ENCODE assay signal across 8 cellular contexts in the genomic region with DNA sequence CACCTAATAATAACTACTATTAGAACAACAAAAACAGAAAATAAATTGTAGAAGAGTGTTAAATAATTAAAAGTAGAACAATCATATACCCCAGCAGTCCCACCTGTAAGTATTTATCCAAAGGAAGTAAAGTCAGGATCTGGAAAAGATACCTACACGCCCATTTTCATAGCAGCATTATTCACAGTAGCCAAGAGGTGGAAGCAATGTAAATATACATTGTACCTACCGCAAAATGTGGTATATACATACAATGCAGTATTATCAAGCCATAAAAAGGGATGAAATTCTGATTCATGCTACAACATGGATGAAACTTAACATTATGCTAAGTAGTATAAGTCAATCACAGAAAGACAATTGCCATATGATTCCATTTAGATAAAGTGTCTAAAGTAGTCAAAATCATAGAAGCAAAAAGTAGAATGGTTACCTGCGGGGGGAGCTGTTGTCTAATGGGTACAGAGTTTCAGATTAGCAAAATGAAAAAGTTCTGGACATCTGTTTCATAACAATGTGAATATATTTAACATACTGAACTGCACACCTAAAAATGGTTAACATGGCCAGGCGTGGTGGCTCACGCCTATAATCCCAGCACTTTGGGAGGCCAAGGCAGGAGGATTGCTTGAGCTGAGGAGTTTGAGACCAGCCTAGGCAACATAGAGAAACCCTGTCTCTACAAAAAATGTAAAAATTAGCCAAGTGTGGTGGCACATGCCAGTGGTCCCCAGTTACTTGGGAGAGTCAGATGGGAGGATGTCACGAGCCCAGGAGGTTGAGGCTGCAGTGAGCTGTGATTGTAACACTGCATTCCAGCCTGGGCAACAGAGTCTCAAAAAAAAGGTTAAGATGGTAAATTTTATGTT. TPM values are rescaled to one million over a fixed set of nuclear protein-coding genes. Genes with fewer than 3 reads are reported as not detected.
DNase-seq lines count a peak whose midpoint lies in the region; FAIRE-seq and TF ChIP-seq lines count a peak whose summit lies in the region.

No MANE protein-coding gene starts in this region.

- peak; percentile 81 for FAIRE-seq in GM19239 (lab: Jason Lieb, UNC)
- peak; percentile 74 for FAIRE-seq in urothelium cell line (lab: Jason Lieb, UNC)

- POLR2A ChIA-PET in AG04449 (lab: Yijun Ruan, JAX), result no interaction called here

- TF ChIP-seq CTCF in AG04449 (IDR thresholded peaks at IDR 0.05; ENCODE audit: insufficient read depth, low read length, missing control alignments) (peak; percentile 50), WI38 (IDR thresholded peaks at IDR 0.05; ENCODE audit: low read depth, low read length) (peak; percentile 39; the same call in 1 of the 2 replicates)

- CTCF ChIA-PET in AG04449 (lab: Yijun Ruan, JAX), result interaction anchor here (0.7 to 3.3 kb wide), 17 partner anchors 23 to 548 kb away, joined by 3 to 35 read pairs (median 4); a partner anchor contains a TSS

- DNase-seq in AG04449 (ENCODE audit: low read depth, low spot score), result no peak
- DNase-seq in GM19239 (ENCODE audit: insufficient read length, low spot score), result no peak
- peak; percentile 57 for DNase-seq in NCI-H2196 (lab: John Stamatoyannopoulos, UW; ENCODE audit: unreplicated experiment)
- peak; percentile 58 to 70 for DNase-seq in dermis microvascular lymphatic vessel endothelial cell (ENCODE audit: low read depth in 2 of 2)
- peak; percentile 64 for DNase-seq in mucosa of gallbladder (ENCODE audit: low spot score)
- DNase-seq in urothelium cell line (ENCODE audit: low spot score), result no peak
- DNase-seq in germinal center (ENCODE audit: low spot score), result no peak

- H3K4me3 ChIP-seq in AG04449 (ENCODE audit: low read depth, low read length) (no peak overlapping the region), WI38 (ENCODE audit: low read depth, low read length) (no peak overlapping the region)

RNA-seq across cellular contexts. Expression of a gene that starts 6.0 kb away (rescaled TPM):
- total RNA-seq in dermis microvascular lymphatic vessel endothelial cell, result 45.3 and 66.4 TPM in 2 replicates
- total RNA-seq in mucosa of gallbladder, result 136 TPM

RNA-seq across cellular contexts. Expression of a gene that starts 14.4 kb away (rescaled TPM):
- total RNA-seq in dermis microvascular lymphatic vessel endothelial cell, result 25.0 and 54.0 TPM in 2 replicates
- total RNA-seq in mucosa of gallbladder, result 53.3 TPM

RNA-seq across cellular contexts. Expression of a gene that starts 18.4 kb away (rescaled TPM):
- 43.0 and 48.0 TPM in 2 replicates for total RNA-seq in dermis microvascular lymphatic vessel endothelial cell
- total RNA-seq in mucosa of gallbladder, result 114 TPM

RNA-seq across cellular contexts. Expression of a gene that starts 46.9 kb away (rescaled TPM):
- total RNA-seq in dermis microvascular lymphatic vessel endothelial cell (not detected in 2 replicates), mucosa of gallbladder (61.3 TPM)

Comparison
In these comparisons a context has a peak if more than half of its experiments do, and no peak if none do; other contexts are left out.
1. DNase-seq: peak in NCI-H2196 (single experiment), dermis microvascular lymphatic vessel endothelial cell (2 of 2) and mucosa of gallbladder (single experiment); none in AG04449 (single experiment), GM19239 (single experiment), urothelium cell line (single experiment) and germinal center (single experiment).